Comparison of ENCODE assay signal across 9 cellular contexts in the genomic region with DNA sequence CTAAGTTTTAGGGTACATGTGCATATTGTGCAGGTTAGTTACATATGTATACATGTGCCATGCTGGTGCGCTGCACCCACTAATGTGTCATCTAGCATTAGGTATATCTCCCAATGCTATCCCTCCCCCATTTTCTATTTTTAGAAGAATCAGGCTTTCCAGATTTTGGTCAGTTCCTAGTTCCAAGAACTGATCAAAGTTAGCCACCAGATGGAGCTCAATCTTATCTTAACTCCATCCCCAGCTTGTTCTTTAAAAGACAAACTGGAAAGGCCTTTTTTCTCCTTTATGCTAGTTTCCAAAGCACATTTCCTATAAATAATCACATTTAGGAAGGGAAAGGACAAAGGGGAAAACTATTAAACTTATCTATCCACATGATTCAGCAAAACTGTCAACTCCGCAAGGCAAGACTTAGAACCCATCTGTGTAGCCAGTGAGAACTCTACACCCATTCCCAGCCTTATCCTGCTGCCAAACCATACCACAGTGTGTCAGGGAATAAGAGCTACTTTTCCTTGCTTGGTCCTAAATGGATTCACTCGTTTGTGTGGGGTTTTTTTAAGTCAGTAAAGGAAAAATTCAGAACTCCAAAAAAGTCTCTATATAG. TPM values are rescaled to one million over a fixed set of nuclear protein-coding genes. Genes with fewer than 3 reads are reported as not detected.
DNase-seq lines count a peak whose midpoint lies in the region; ATAC-seq, FAIRE-seq and TF ChIP-seq lines count a peak whose summit lies in the region.
"Had no signal": no experiment of that assay in that cellular context is flagged by ENCODE, and none has a peak within 500 bp of the region (broad histone marks: within the 10 kb centered on the region; RNA-seq: fewer than 3 reads in every experiment).

No MANE protein-coding gene starts in this region.

- no peaks in the 10 kb centered on the region for H3K9me3 Mint-ChIP-seq in naive thymus-derived CD4-positive, alpha-beta T cell
- no peaks in the 10 kb centered on the region for H3K9me3 Mint-ChIP-seq in CD4-positive, alpha-beta T cell

- TF ChIP-seq CTCF in WERI-Rb-1 (IDR thresholded peaks at IDR 0.05; ENCODE audit: low read depth, low read length): peak; percentile 59
- no peak for TF ChIP-seq CTCF in CD4-positive, alpha-beta T cell (IDR thresholded peaks at IDR 0.05)

- H3K4me1 ChIP-seq in naive thymus-derived CD4-positive, alpha-beta T cell (ENCODE audit: control insufficient read depth in 2 of 2, insufficient read depth in 2 of 2, low read length in 2 of 2): no peaks in the 10 kb centered on the region

- H3K4me3 Mint-ChIP-seq in naive thymus-derived CD4-positive, alpha-beta T cell: no peak overlapping the region
- H3K4me3 Mint-ChIP-seq in CD4-positive, alpha-beta T cell: no peak overlapping the region

- no peak for ATAC-seq in naive thymus-derived CD4-positive, alpha-beta T cell
- ATAC-seq in CD4-positive, alpha-beta T cell (ENCODE audit: poor library complexity): no peak

- DNase-seq in Ammon's horn (ENCODE audit: low spot score): peak; percentile 54
- peak; percentile 44 for DNase-seq in HEK293T (ENCODE audit: extremely low spot score)
- no peak for DNase-seq in WERI-Rb-1
- DNase-seq in iris pigment epithelial cell (ENCODE audit: low read depth): peak; percentile 65
- DNase-seq in naive thymus-derived CD4-positive, alpha-beta T cell: no peak
- no peak for DNase-seq in CD4-positive, alpha-beta T cell
- no peak for DNase-seq in RCC 7860 (ENCODE audit: low spot score)
- no peak for DNase-seq in GOT3 (lab: John Stamatoyannopoulos, UW)

- H3K27ac ChIP-seq in WERI-Rb-1: no peak overlapping the region
- no peak overlapping the region for H3K27ac ChIP-seq in naive thymus-derived CD4-positive, alpha-beta T cell (ENCODE audit: low read depth, low read length)
- H3K27ac ChIP-seq in CD4-positive, alpha-beta T cell (ENCODE audit: low read depth, low read length): no peak overlapping the region
- H3K27ac ChIP-seq: HL-60 had no signal

- H3K27ac Mint-ChIP-seq in naive thymus-derived CD4-positive, alpha-beta T cell: no peak overlapping the region
- no peak overlapping the region for H3K27ac Mint-ChIP-seq in CD4-positive, alpha-beta T cell

- no peaks in the 10 kb centered on the region for H3K9me3 ChIP-seq in WERI-Rb-1 (ENCODE audit: severe bottlenecking)
- no peaks in the 10 kb centered on the region for H3K9me3 ChIP-seq in naive thymus-derived CD4-positive, alpha-beta T cell (ENCODE audit: control insufficient read depth in 2 of 3, low read length in 3 of 3)
- no peaks in the 10 kb centered on the region for H3K9me3 ChIP-seq in CD4-positive, alpha-beta T cell (ENCODE audit: control insufficient read depth, low read length)

- intact Hi-C loops in naive thymus-derived CD4-positive, alpha-beta T cell (cut with micrococcal nuclease): loop anchor here (1.0 to 10.0 kb wide), 3 partner anchors 41 to 325 kb away; no protein-coding TSS in a partner anchor
- intact Hi-C loops in CD4-positive, alpha-beta T cell (cut with DNase I, micrococcal nuclease): loop anchor here (5.0 to 10.0 kb wide), 2 partner anchors 42 to 99 kb away; no protein-coding TSS in a partner anchor

- CTCF ChIA-PET in HEK293T (lab: Yijun Ruan, JAX): interaction anchor here (0.6 to 1.6 kb wide), 5 partner anchors 23 to 153 kb away, joined by 3 to 11 read pairs (median 7); no protein-coding TSS in a partner anchor
- CTCF ChIA-PET in naive thymus-derived CD4-positive, alpha-beta T cell (lab: Charles Lee): interaction anchor here (0.7 kb wide), 1 partner anchor 41 kb away, joined by 4 read pairs; no protein-coding TSS in a partner anchor
- CTCF ChIA-PET in CD4-positive, alpha-beta T cell (lab: Charles Lee): interaction anchor here (1.0 to 1.3 kb wide), 3 partner anchors 22 to 43 kb away, joined by 4 to 6 read pairs (median 5); partner anchors contain the start of gene KHDC1

- peaks cover 0 to 20% (median 0%) of the 10 kb centered on the region in 5 donors for H3K36me3 Mint-ChIP-seq in naive thymus-derived CD4-positive, alpha-beta T cell
- no peaks in the 10 kb centered on the region for H3K36me3 Mint-ChIP-seq in CD4-positive, alpha-beta T cell (ENCODE audit: low read depth)

- H3K4me3 ChIP-seq in WERI-Rb-1 (ENCODE audit: low read depth, low read length): no peak overlapping the region
- no peak overlapping the region for H3K4me3 ChIP-seq in naive thymus-derived CD4-positive, alpha-beta T cell (ENCODE audit: low read length)

- no peak for FAIRE-seq in RCC 7860 (lab: Jason Lieb, UNC)

- H3K36me3 ChIP-seq in WERI-Rb-1: no peaks in the 10 kb centered on the region; the same call in 1 of the 2 replicates
- H3K36me3 ChIP-seq in naive thymus-derived CD4-positive, alpha-beta T cell (ENCODE audit: control insufficient read depth in 2 of 3, insufficient read depth in 3 of 3, low read length in 3 of 3): no peaks in the 10 kb centered on the region

- POLR2A ChIA-PET in HEK293T (lab: Yijun Ruan, JAX): interaction anchor here (1.0 kb wide), 2 partner anchors 24 to 176 kb away, joined by 3 read pairs; no protein-coding TSS in a partner anchor
- POLR2A ChIA-PET in naive thymus-derived CD4-positive, alpha-beta T cell (lab: Charles Lee): interaction anchor here (0.6 kb wide), 2 partner anchors 379 to 987 kb away, joined by 3 read pairs; no protein-coding TSS in a partner anchor
- POLR2A ChIA-PET in CD4-positive, alpha-beta T cell (lab: Charles Lee): interaction anchor here (0.6 kb wide), 1 partner anchor 165 kb away, joined by 3 read pairs; no protein-coding TSS in a partner anchor

- peaks cover 0 to 4% (median 0%) of the 10 kb centered on the region in 7 donors for H3K4me1 Mint-ChIP-seq in naive thymus-derived CD4-positive, alpha-beta T cell
- H3K4me1 Mint-ChIP-seq in CD4-positive, alpha-beta T cell (ENCODE audit: low read depth): no peaks in the 10 kb centered on the region

- no peaks in the 10 kb centered on the region for H3K27me3 ChIP-seq in WERI-Rb-1 (ENCODE audit: insufficient read depth, low read depth, severe bottlenecking)
- no peaks in the 10 kb centered on the region for H3K27me3 ChIP-seq in naive thymus-derived CD4-positive, alpha-beta T cell (ENCODE audit: control insufficient read depth in 2 of 2, insufficient read depth in 2 of 2, low read length in 2 of 2)
- H3K27me3 ChIP-seq in CD4-positive, alpha-beta T cell (ENCODE audit: control insufficient read depth, insufficient read depth, low read length): no peaks in the 10 kb centered on the region

- H3K27me3 Mint-ChIP-seq in naive thymus-derived CD4-positive, alpha-beta T cell: no peaks in the 10 kb centered on the region
- no peaks in the 10 kb centered on the region for H3K27me3 Mint-ChIP-seq in CD4-positive, alpha-beta T cell

TF ChIP-seq in HEK293T, 16 proteins besides CTCF, POLR2A, EP300 and RAD21:
- TF ChIP-seq ZNF384 (IDR thresholded peaks at IDR 0.05): 0 out of 2 replicates have a peak, but pooled peaks have one; percentile 25
- no peak for TF ChIP-seq FOXM1 (IDR thresholded peaks at IDR 0.05; ENCODE audit: borderline replicate concordance)

RNA-seq across cellular contexts. Expression of gene KHDC1, which starts 22.8 kb away (rescaled TPM):
- total RNA-seq in naive thymus-derived CD4-positive, alpha-beta T cell: 1 to 10 TPM in 2 of 5 experiments, under 1 TPM in 3; 0.46 to 3.7 (median 0.66) TPM
- polyA plus RNA-seq in naive thymus-derived CD4-positive, alpha-beta T cell: 1 to 10 TPM; 1.0 to 1.2 TPM
- total RNA-seq in CD4-positive, alpha-beta T cell: 1 to 10 TPM in 1 of 2 experiments, under 1 TPM in 1; 0.71 to 1.2 TPM

Comparison
In these comparisons a context has a peak if more than half of its experiments do, and no peak if none do; other contexts are left out.
1. DNase-seq: peak in Ammon's horn (single experiment), HEK293T (single experiment) and iris pigment epithelial cell (single experiment); none in WERI-Rb-1 (single experiment), naive thymus-derived CD4-positive, alpha-beta T cell (0 of 9), CD4-positive, alpha-beta T cell (0 of 10), RCC 7860 (single experiment) and GOT3 (single experiment).